In genomic region chr14:22386924-22387775, GRCh38 we compare ENCODE assay signal across 9 cellular contexts.
DNase-seq lines count a peak whose midpoint lies in the region; ATAC-seq, FAIRE-seq and TF ChIP-seq lines count a peak whose summit lies in the region.
"Had no signal": no experiment of that assay in that cellular context is flagged by ENCODE, and none has a peak within 500 bp of the region (broad histone marks: within the 10 kb centered on the region; RNA-seq: fewer than 3 reads in every experiment).

No MANE protein-coding gene starts in this region.

- no peaks in the 10 kb centered on the region for H3K4me1 Mint-ChIP-seq in central memory CD8-positive, alpha-beta T cell

- no peak overlapping the region for H3K27ac Mint-ChIP-seq in central memory CD8-positive, alpha-beta T cell (ENCODE audit: low read depth)

- DNase-seq in D721Med (ENCODE audit: insufficient read length, low spot score) (peak; percentile 70), HT-29 (ENCODE audit: low spot score) (peak; percentile 67), NT2/D1 (ENCODE audit: low read depth, low spot score) (peak; percentile 75), kidney tubule cell (ENCODE audit: low spot score) (peak; percentile 69), testis (peak; percentile 88), T-helper 9 cell (no peak)
- peak; percentile 8 to 12 for DNase-seq in central memory CD8-positive, alpha-beta T cell (ENCODE audit: low spot score in 2 of 2)

- H3K4me1 ChIP-seq in NT2/D1 (ENCODE audit: insufficient read depth, insufficient read length) (no peaks in the 10 kb centered on the region), testis (no peaks in the 10 kb centered on the region)

- no peak overlapping the region for H3K27ac ChIP-seq in testis

- H3K9me3 Mint-ChIP-seq in central memory CD8-positive, alpha-beta T cell = no peaks in the 10 kb centered on the region

- TF ChIP-seq CTCF in D721Med (IDR thresholded peaks at IDR 0.05; ENCODE audit: insufficient read depth, missing control alignments) (peak; percentile 88), testis (IDR thresholded peaks at IDR 0.05) (peak; percentile 71 to 87 (median 79))

- 22 to 40% methylated on average over 17 to 22 of the region's 22 CpGs for WGBS in testis, 2 donors

- H3K9ac ChIP-seq in NT2/D1 (ENCODE audit: insufficient read length, low read depth) = no peak overlapping the region

- H3K4me3 ChIP-seq in NT2/D1 (ENCODE audit: insufficient read length, low read depth) (no peak overlapping the region), testis (peak overlapping the region; percentile 0 to 21)

- no peak overlapping the region for H3K4me3 Mint-ChIP-seq in central memory CD8-positive, alpha-beta T cell

- H3K9me3 ChIP-seq in NT2/D1 (ENCODE audit: insufficient read depth, low read length) (no peaks in the 10 kb centered on the region), testis (no peaks in the 10 kb centered on the region)

- TF ChIP-seq POLR2A in testis (IDR thresholded peaks at IDR 0.05) = no peak

- peaks cover 2% of the 10 kb centered on the region for H3K36me3 Mint-ChIP-seq in central memory CD8-positive, alpha-beta T cell (ENCODE audit: insufficient read depth)

- ATAC-seq in central memory CD8-positive, alpha-beta T cell (replicated peaks; ENCODE audit: extremely low read depth, poor library complexity, severe bottlenecking) = no peak
- ATAC-seq in GM18511 (IDR thresholded peaks at IDR 0.05; ENCODE audit: unreplicated experiment) = no peak

- no peaks in the 10 kb centered on the region for H3K36me3 ChIP-seq in NT2/D1 (ENCODE audit: insufficient read depth, insufficient read length, low read length)
- no peaks in the 10 kb centered on the region for H3K36me3 ChIP-seq in testis (ENCODE audit: low read depth, missing control alignments)

- H3K27me3 ChIP-seq in NT2/D1 (ENCODE audit: insufficient read depth, insufficient read length) (no peaks in the 10 kb centered on the region), testis (no peaks in the 10 kb centered on the region)

- H3K27me3 Mint-ChIP-seq in central memory CD8-positive, alpha-beta T cell = no peaks in the 10 kb centered on the region

- intact Hi-C loops in testis (cut with DNase I; ENCODE audit: low total_unique reads) = loop anchor here (5.0 kb wide), 1 partner anchor 170 kb away; no protein-coding TSS in a partner anchor

- FAIRE-seq in D721Med (lab: Jason Lieb, UNC) = no peak
- FAIRE-seq: TTC549 had no signal
